Comparison of ENCODE assay signal across 8 cellular contexts in genomic region chr1:41890841-41891311, GRCh38. TPM values are rescaled to one million over a fixed set of nuclear protein-coding genes. Genes with fewer than 3 reads are reported as not detected.
DNase-seq lines count a peak whose midpoint lies in the region; ATAC-seq and TF ChIP-seq lines count a peak whose summit lies in the region.

No MANE protein-coding gene starts in this region.

- POLR2A ChIA-PET in CD8-positive, alpha-beta T cell (lab: Charles Lee) = interaction anchor here (1.8 to 6.2 kb wide), 2 partner anchors 26 to 144 kb away, joined by 8 to 89 read pairs; partner anchors contain the start of gene HIVEP3

- no peak overlapping the region for H2AK5ac ChIP-seq in neuronal stem cell (ENCODE audit: low read depth, low read length)

- no peaks in the 10 kb centered on the region for H3K79me1 ChIP-seq in neuronal stem cell (ENCODE audit: low read depth, low read length)

- H3K4ac ChIP-seq in neuronal stem cell (ENCODE audit: low read length) = no peak overlapping the region

- no peak overlapping the region for H4K8ac ChIP-seq in neuronal stem cell (ENCODE audit: low read depth, low read length)

- DNase-seq in CD8-positive, alpha-beta T cell = no peak
- DNase-seq in OCI-M1 (lab: John Stamatoyannopoulos, UW) (peak; percentile 80), epithelial cell of esophagus (ENCODE audit: low read depth) (peak; percentile 43), neuronal stem cell (ENCODE audit: low spot score) (no peak), SW480 (ENCODE audit: low spot score) (no peak), NCI-H187 (lab: John Stamatoyannopoulos, UW) (no peak), NCI-H526 treated with DMSO at 0.1 percent for 48 hours (lab: John Stamatoyannopoulos, UW) (no peak)

- H3K27ac Mint-ChIP-seq in CD8-positive, alpha-beta T cell = peak overlapping the region; percentile 93

- H2BK15ac ChIP-seq in neuronal stem cell (ENCODE audit: low read length) = no peak overlapping the region

- H3K9ac ChIP-seq in neuronal stem cell (ENCODE audit: low read depth, low read length, poor library complexity) = no peak overlapping the region

- WGBS in neuronal stem cell (ENCODE audit: extremely low coverage in 2 of 2, insufficient read length in 2 of 2, insufficient replicate concordance in 1 of 2), 2 donors = no CpG with 5 or more reads among the region's 6 CpGs

- TF ChIP-seq CTCF in CD8-positive, alpha-beta T cell (IDR thresholded peaks at IDR 0.05) = no peak
- no peak for TF ChIP-seq CTCF in epithelial cell of esophagus (IDR thresholded peaks at IDR 0.05; ENCODE audit: insufficient read depth, low read depth, low read length, missing control alignments)

- H3K14ac ChIP-seq in neuronal stem cell (ENCODE audit: low read length) = no peak overlapping the region

- H3K9me3 ChIP-seq in CD8-positive, alpha-beta T cell (ENCODE audit: low read length) = no peaks in the 10 kb centered on the region
- peaks cover 0 to 4% of the 10 kb centered on the region in 2 donors for H3K9me3 ChIP-seq in neuronal stem cell (replicated peaks in 1 of 2; ENCODE audit: control insufficient read depth in 2 of 2, insufficient read depth in 1 of 2, low read depth in 1 of 2, low read length in 2 of 2)

- no peaks in the 10 kb centered on the region for H3K27me3 Mint-ChIP-seq in CD8-positive, alpha-beta T cell (ENCODE audit: low read depth)

- intact Hi-C loops in CD8-positive, alpha-beta T cell (cut with DNase I, micrococcal nuclease) = loop anchor here (1.0 to 10.0 kb wide), 11 partner anchors 27 to 526 kb away; partner anchors contain the start of genes FOXJ3 (in 1 of the 2), FOXO6 (in 1 of the 2) and HIVEP3 (in 1 of the 2)

- H4K91ac ChIP-seq in neuronal stem cell (ENCODE audit: low read depth, low read length, poor library complexity) = no peak overlapping the region

- no peaks in the 10 kb centered on the region for H3K27me3 ChIP-seq in CD8-positive, alpha-beta T cell (ENCODE audit: insufficient read depth, low read length)
- H3K27me3 ChIP-seq in neuronal stem cell (ENCODE audit: control insufficient read depth in 3 of 3, insufficient read depth in 3 of 3, low read depth in 1 of 3, low read length in 3 of 3) = no peaks in the 10 kb centered on the region

- no peak overlapping the region for H2BK120ac ChIP-seq in neuronal stem cell (ENCODE audit: low read depth, low read length)

- no peak overlapping the region for H3K4me2 ChIP-seq in neuronal stem cell (ENCODE audit: insufficient read depth, low read length, poor library complexity, severe bottlenecking)

- peaks cover 46% of the 10 kb centered on the region for H3K4me1 Mint-ChIP-seq in CD8-positive, alpha-beta T cell (ENCODE audit: low read depth)

- no peak overlapping the region for H2BK12ac ChIP-seq in neuronal stem cell (ENCODE audit: low read length)

- CTCF ChIA-PET in CD8-positive, alpha-beta T cell (lab: Charles Lee) = interaction anchor here (0.9 to 5.1 kb wide), 16 partner anchors 9 to 317 kb away, joined by 3 to 61 read pairs (median 4); partner anchors contain the start of gene HIVEP3

- no peak overlapping the region for H3K18ac ChIP-seq in neuronal stem cell (ENCODE audit: low read length)

- ATAC-seq in CD8-positive, alpha-beta T cell = no peak
- no peak for ATAC-seq in GM19023 (IDR thresholded peaks at IDR 0.05; ENCODE audit: unreplicated experiment)

- H3K4me1 ChIP-seq in CD8-positive, alpha-beta T cell (ENCODE audit: insufficient read depth, low read length) = peaks cover 28% of the 10 kb centered on the region
- H3K4me1 ChIP-seq in neuronal stem cell (ENCODE audit: control insufficient read depth in 2 of 2, insufficient read depth in 1 of 2, low read depth in 1 of 2, low read length in 2 of 2) = peaks cover 3 to 8% of the 10 kb centered on the region in 2 donors

- H3K4me3 ChIP-seq in CD8-positive, alpha-beta T cell (ENCODE audit: low read depth, low read length) = peak overlapping the region; percentile 56
- H3K4me3 ChIP-seq in epithelial cell of esophagus (ENCODE audit: low read length) = no peak overlapping the region
- no peak overlapping the region for H3K4me3 ChIP-seq in neuronal stem cell (ENCODE audit: low read length in 2 of 2)

- H3K4me3 Mint-ChIP-seq in CD8-positive, alpha-beta T cell = peak overlapping the region; percentile 81

- H2AFZ ChIP-seq in neuronal stem cell (ENCODE audit: low read length) = peak overlapping the region; percentile 67

- H3K36me3 ChIP-seq in CD8-positive, alpha-beta T cell (ENCODE audit: insufficient read depth, low read length) = no peaks in the 10 kb centered on the region
- H3K36me3 ChIP-seq in neuronal stem cell (replicated peaks in 1 of 2; ENCODE audit: control insufficient read depth in 2 of 2, insufficient read depth in 2 of 2, low read length in 2 of 2) = no peaks in the 10 kb centered on the region

- no peaks in the 10 kb centered on the region for H3K9me3 Mint-ChIP-seq in CD8-positive, alpha-beta T cell

- peak overlapping the region; percentile 58 for H3K27ac ChIP-seq in CD8-positive, alpha-beta T cell (ENCODE audit: low read depth, low read length)
- H3K27ac ChIP-seq in neuronal stem cell (replicated peaks; ENCODE audit: low read length) = no peak overlapping the region

- no peak overlapping the region for H2BK5ac ChIP-seq in neuronal stem cell (ENCODE audit: low read length)

- no peaks in the 10 kb centered on the region for H3K36me3 Mint-ChIP-seq in CD8-positive, alpha-beta T cell

- no peak overlapping the region for H3K23ac ChIP-seq in neuronal stem cell (ENCODE audit: low read depth, low read length, poor library complexity)

RNA-seq across cellular contexts. Expression of gene HIVEP3, which starts 27.8 kb away (rescaled TPM):
- total RNA-seq in CD8-positive, alpha-beta T cell = 1 to 10 TPM; 5.0 TPM
- 1.8 TPM for polyA plus RNA-seq in neuronal stem cell (2013, experiment 1 of 2)
- 1.8 TPM for polyA plus RNA-seq in neuronal stem cell (2013, experiment 2 of 2)

Comparison
In these comparisons a context has a peak if more than half of its experiments do, and no peak if none do; other contexts are left out.
1. DNase-seq: peak in OCI-M1 (single experiment) and epithelial cell of esophagus (single experiment); none in CD8-positive, alpha-beta T cell (0 of 7), neuronal stem cell (single experiment), SW480 (single experiment), NCI-H187 (0 of 2) and NCI-H526 treated with DMSO at 0.1 percent for 48 hours (single experiment).